8 cellular contexts compared by ENCODE assay signal in genomic region chr15:88649286-88649733, GRCh38. TPM values are rescaled to one million over a fixed set of nuclear protein-coding genes. Genes with fewer than 3 reads are reported as not detected.
DNase-seq lines count a peak whose midpoint lies in the region; ATAC-seq and TF ChIP-seq lines count a peak whose summit lies in the region.

No MANE protein-coding gene starts in this region.

- no peak overlapping the region for H3K4me3 ChIP-seq in aorta (ENCODE audit: low read length in 2 of 2)

- POLR2A ChIA-PET in activated CD4-positive, alpha-beta T cell treated with anti-CD3 and anti-CD28 coated beads for 36 hours (lab: Charles Lee): interaction anchor here (1.0 to 1.5 kb wide), 4 partner anchors 9 to 27 kb away, joined by 3 to 9 read pairs (median 6); partner anchors contain the start of gene ISG20

- no peaks in the 10 kb centered on the region for H3K4me1 ChIP-seq in aorta (ENCODE audit: control insufficient read depth in 1 of 2, insufficient read depth in 2 of 2, low read length in 2 of 2)

- H3K9me3 Mint-ChIP-seq in activated CD4-positive, alpha-beta T cell treated with anti-CD3 and anti-CD28 coated beads for 36 hours (ENCODE audit: low read depth): no peaks in the 10 kb centered on the region
- no peaks in the 10 kb centered on the region for H3K9me3 Mint-ChIP-seq in central memory CD8-positive, alpha-beta T cell

- H3K27me3 Mint-ChIP-seq in activated CD4-positive, alpha-beta T cell treated with anti-CD3 and anti-CD28 coated beads for 36 hours: no peaks in the 10 kb centered on the region
- H3K27me3 Mint-ChIP-seq in central memory CD8-positive, alpha-beta T cell: no peaks in the 10 kb centered on the region

- peak overlapping the region; percentile 58 for H3K4me3 Mint-ChIP-seq in activated CD4-positive, alpha-beta T cell treated with anti-CD3 and anti-CD28 coated beads for 36 hours
- peak overlapping the region; percentile 73 for H3K4me3 Mint-ChIP-seq in central memory CD8-positive, alpha-beta T cell

- H3K9me3 ChIP-seq in aorta (ENCODE audit: control insufficient read depth, low read length): no peaks in the 10 kb centered on the region

- no peak for TF ChIP-seq CTCF in GM13977 (IDR thresholded peaks at IDR 0.05; ENCODE audit: extremely low read depth, insufficient read depth, missing control alignments)

- H3K27me3 ChIP-seq in aorta (ENCODE audit: control insufficient read depth in 1 of 2, insufficient read depth in 2 of 2, low read length in 1 of 2): no peaks in the 10 kb centered on the region

- peaks cover 74% of the 10 kb centered on the region for H3K4me1 Mint-ChIP-seq in activated CD4-positive, alpha-beta T cell treated with anti-CD3 and anti-CD28 coated beads for 36 hours
- H3K4me1 Mint-ChIP-seq in central memory CD8-positive, alpha-beta T cell: peaks cover 60% of the 10 kb centered on the region

- CTCF ChIA-PET in activated CD4-positive, alpha-beta T cell treated with anti-CD3 and anti-CD28 coated beads for 36 hours (lab: Charles Lee): interaction anchor here (0.6 to 1.4 kb wide), 5 partner anchors 9 to 168 kb away, joined by 3 to 7 read pairs (median 3); partner anchors contain the start of gene ISG20

- H3K27ac Mint-ChIP-seq in activated CD4-positive, alpha-beta T cell treated with anti-CD3 and anti-CD28 coated beads for 36 hours: peak overlapping the region; percentile 98
- H3K27ac Mint-ChIP-seq in central memory CD8-positive, alpha-beta T cell (ENCODE audit: low read depth): peak overlapping the region; percentile 98

- no peak overlapping the region for H3K27ac ChIP-seq in aorta (ENCODE audit: low read depth in 1 of 2, low read length in 2 of 2)

- ATAC-seq in HG03045 (IDR thresholded peaks at IDR 0.05; ENCODE audit: unreplicated experiment) (peak; percentile 62), aorta (ENCODE audit: low FRiP score) (no peak)
- ATAC-seq in activated CD4-positive, alpha-beta T cell treated with anti-CD3 and anti-CD28 coated beads for 36 hours: peak; percentile 87
- ATAC-seq in central memory CD8-positive, alpha-beta T cell (replicated peaks; ENCODE audit: extremely low read depth, poor library complexity, severe bottlenecking): peak; percentile 98

- peaks cover 41% of the 10 kb centered on the region for H3K36me3 Mint-ChIP-seq in activated CD4-positive, alpha-beta T cell treated with anti-CD3 and anti-CD28 coated beads for 36 hours (ENCODE audit: low read depth)
- H3K36me3 Mint-ChIP-seq in central memory CD8-positive, alpha-beta T cell (ENCODE audit: insufficient read depth): peaks cover 24% of the 10 kb centered on the region

- in situ Hi-C loops in GM13977 (cut with MboI; ENCODE audit: low pct_unique_long_range_greater_than_20kb, low sequenced_read_pairs, unreplicated experiment): no loop called here

- intact Hi-C loops in activated CD4-positive, alpha-beta T cell treated with anti-CD3 and anti-CD28 coated beads for 36 hours (cut with DNase I, micrococcal nuclease): loop anchor here (1.0 to 2.0 kb wide), 2 partner anchors 15 to 26 kb away; no protein-coding TSS in a partner anchor
- intact Hi-C loops in aorta (cut with DNase I): no loop called here

- no peaks in the 10 kb centered on the region for H3K36me3 ChIP-seq in aorta (ENCODE audit: control insufficient read depth in 1 of 2, insufficient read depth in 2 of 2, low read length in 1 of 2)

- peak; percentile 69 for DNase-seq in GM13977 (ENCODE audit: low spot score)
- DNase-seq in activated CD4-positive, alpha-beta T cell treated with anti-CD3 and anti-CD28 coated beads for 36 hours: peak; percentile 92
- peak; percentile 35 to 72 for DNase-seq in central memory CD8-positive, alpha-beta T cell (ENCODE audit: low spot score in 2 of 2)
- peak; percentile 91 for DNase-seq in medulla oblongata (ENCODE audit: extremely low spot score)
- peak; percentile 87 for DNase-seq in stimulated activated CD8-positive, alpha-beta memory T cell treated with anti-CD3 and anti-CD28 coated beads, Interleukin-4, amount 100 ng/mL, for 48 hours
- DNase-seq in HuH-7 (ENCODE audit: low spot score): no peak
- no peak for DNase-seq in aorta

- WGBS in aorta, 2 donors: 68 to 70% methylated on average over 12 of the region's 12 CpGs

RNA-seq across cellular contexts. Expression of gene ISG20, which starts 10.5 kb away (rescaled TPM):
- total RNA-seq in activated CD4-positive, alpha-beta T cell treated with anti-CD3 and anti-CD28 coated beads for 36 hours: 100 to 1,000 TPM; 107 to 120 TPM
- total RNA-seq in aorta: 10 to 100 TPM; 12.4 to 13.3 TPM
- polyA plus RNA-seq in aorta: 10 to 100 TPM; 10.1 to 18.7 TPM

RNA-seq across cellular contexts. Expression of gene AEN, which starts 28.2 kb away (rescaled TPM):
- 10 to 100 TPM; 42.8 to 52.9 TPM for total RNA-seq in activated CD4-positive, alpha-beta T cell treated with anti-CD3 and anti-CD28 coated beads for 36 hours
- 10 to 100 TPM; 10.7 to 22.3 TPM for total RNA-seq in aorta
- 1 to 10 TPM; 7.1 to 10.0 TPM for polyA plus RNA-seq in aorta

Comparison
In these comparisons a context has a peak if more than half of its experiments do, and no peak if none do; other contexts are left out.
1. DNase-seq: peak in GM13977 (single experiment), activated CD4-positive, alpha-beta T cell treated with anti-CD3 and anti-CD28 coated beads for 36 hours (single experiment), central memory CD8-positive, alpha-beta T cell (2 of 2), medulla oblongata (single experiment) and stimulated activated CD8-positive, alpha-beta memory T cell treated with anti-CD3 and anti-CD28 coated beads, Interleukin-4, amount 100 ng/mL, for 48 hours (single experiment); none in HuH-7 (single experiment) and aorta (0 of 2).
2. RNA of gene ISG20, which starts 10.5 kb away (total RNA-seq): 107 to 120 TPM in activated CD4-positive, alpha-beta T cell treated with anti-CD3 and anti-CD28 coated beads for 36 hours; 12.4 to 13.3 TPM in aorta; every median in the first group is over 4 times any median in the second.
3. intact Hi-C loops: an anchor here in activated CD4-positive, alpha-beta T cell treated with anti-CD3 and anti-CD28 coated beads for 36 hours (1.0 to 2.0 kb wide); none called in aorta.